17 cellular contexts compared by ENCODE assay signal in genomic region chr1:11701981-11702803, GRCh38. TPM values are rescaled to one million over a fixed set of nuclear protein-coding genes. Genes with fewer than 3 reads are reported as not detected.
DNase-seq lines count a peak whose midpoint lies in the region; ATAC-seq, FAIRE-seq and TF ChIP-seq lines count a peak whose summit lies in the region.
"Had no signal": no experiment of that assay in that cellular context is flagged by ENCODE, and none has a peak within 500 bp of the region (broad histone marks: within the 10 kb centered on the region; RNA-seq: fewer than 3 reads in every experiment).

No MANE protein-coding gene starts in this region.

- no peaks in the 10 kb centered on the region for H3K36me3 ChIP-seq in HepG2 (replicated peaks in 1 of 2; ENCODE audit: control insufficient read depth in 1 of 2, insufficient read depth in 2 of 2, low read length in 2 of 2)
- no peaks in the 10 kb centered on the region for H3K36me3 ChIP-seq in right lobe of liver
- H3K36me3 ChIP-seq in osteoblast (ENCODE audit: insufficient read depth, low read length), result no peaks in the 10 kb centered on the region

- peaks cover 52% of the 10 kb centered on the region for H3K27me3 Mint-ChIP-seq in chondrocyte (ENCODE audit: low read depth)
- H3K27me3 Mint-ChIP-seq in CD14-positive monocyte (ENCODE audit: low read depth in 3 of 3), result peaks cover 22 to 46% (median 32%) of the 10 kb centered on the region in 3 donors

- H3K79me2 ChIP-seq in HepG2 (ENCODE audit: insufficient read depth, low read length) (no peaks in the 10 kb centered on the region), osteoblast (ENCODE audit: insufficient read depth, low read length) (no peaks in the 10 kb centered on the region)

- H4K20me1 ChIP-seq in HepG2 (ENCODE audit: insufficient read depth, low read length), result no peaks in the 10 kb centered on the region
- H4K20me1 ChIP-seq in osteoblast (ENCODE audit: insufficient read depth, low read length), result no peaks in the 10 kb centered on the region

- BruUV-seq in HepG2 (replicated peaks; lab: Mats Ljungman, UMichigan), result no TSS peak

- intact Hi-C loops in HepG2 (cut with micrococcal nuclease; ENCODE audit: unreplicated experiment) (no loop called here), right lobe of liver (cut with DNase I) (no loop called here), CD14-positive monocyte (cut with micrococcal nuclease) (no loop called here)

- H3K4me2 ChIP-seq in HepG2 (ENCODE audit: low read depth, low read length), result no peak overlapping the region
- H3K4me2 ChIP-seq in osteoblast (ENCODE audit: insufficient read depth, low read length), result no peak overlapping the region
- H3K4me2 ChIP-seq: A549 had no signal

- no peak for TF ChIP-seq POLR2A in HepG2 (IDR thresholded peaks at IDR 0.05; ENCODE audit: insufficient read depth in 1 of 2, low read depth in 2 of 2, low read length in 2 of 2)
- TF ChIP-seq POLR2A in right lobe of liver (IDR thresholded peaks at IDR 0.05), result no peak

- in situ Hi-C loops in HepG2 (cut with HindIII; ENCODE audit: extremely low pct_ligation_motif_present, low pct_unique_long_range_greater_than_20kb), result no loop called here

- 44% methylated on average over 15 of the region's 15 CpGs for WGBS in HepG2 (ENCODE audit: low lambda C conversion rate)
- WGBS in right lobe of liver (ENCODE audit: insufficient coverage, low coverage, low lambda C conversion rate, missing lambda C conversion rate), result 73% methylated on average over 14 of the region's 15 CpGs

- no peak overlapping the region for H3K27ac Mint-ChIP-seq in chondrocyte (ENCODE audit: unreplicated experiment)
- H3K27ac Mint-ChIP-seq in CD14-positive monocyte, result no peak overlapping the region
- H3K27ac Mint-ChIP-seq: CD4-positive, alpha-beta T cell had no signal

- H3K9me3 ChIP-seq in HepG2 (ENCODE audit: low read length) (no peaks in the 10 kb centered on the region), right lobe of liver (no peaks in the 10 kb centered on the region), osteoblast (ENCODE audit: low read depth, low read length) (no peaks in the 10 kb centered on the region)
- H3K9me3 ChIP-seq: A549 had no signal

- H2AFZ ChIP-seq in HepG2 (ENCODE audit: low read length) (no peak overlapping the region), osteoblast (ENCODE audit: low read length) (no peak overlapping the region)

- H3K4me1 ChIP-seq in HepG2 (ENCODE audit: insufficient read depth, low read length) (peaks cover under 1% of the 10 kb centered on the region), right lobe of liver (no peaks in the 10 kb centered on the region), osteoblast (ENCODE audit: insufficient read depth, low read length) (no peaks in the 10 kb centered on the region)
- H3K4me1 ChIP-seq: A549 had no signal

- H3K36me3 Mint-ChIP-seq in chondrocyte (ENCODE audit: low read depth) (no peaks in the 10 kb centered on the region), CD14-positive monocyte (no peaks in the 10 kb centered on the region)

- H3K27ac ChIP-seq in HepG2 (ENCODE audit: extremely low read length, insufficient read depth, low read length), result no peak overlapping the region
- no peak overlapping the region for H3K27ac ChIP-seq in right lobe of liver
- H3K27ac ChIP-seq in osteoblast (ENCODE audit: low read depth, low read length), result no peak overlapping the region
- H3K27ac ChIP-seq: A549 had no signal

- CTCF ChIA-PET in HepG2 (lab: Yijun Ruan, JAX; ENCODE audit: low intra/inter-chr PET ratio, low total read pairs), result no interaction called here

- no peak for TF ChIP-seq RAD21 in HepG2 (CRISPR knock-in tag; IDR thresholded peaks at IDR 0.05)

- TF ChIP-seq CTCF in HepG2 (CRISPR knock-in tag; IDR thresholded peaks at IDR 0.05) (no peak), right lobe of liver (IDR thresholded peaks at IDR 0.05) (no peak), chondrocyte (IDR thresholded peaks at IDR 0.05) (no peak), osteoblast (IDR thresholded peaks at IDR 0.05; ENCODE audit: extremely low read depth, low read depth, low read length) (no peak), CD14-positive monocyte (IDR thresholded peaks at IDR 0.05) (no peak)

- no peak for TF ChIP-seq EP300 in HepG2 (IDR thresholded peaks at IDR 0.05; ENCODE audit: low read depth in 2 of 2, low read length in 2 of 2)
- TF ChIP-seq EP300 in HepG2 (CRISPR knock-in tag; IDR thresholded peaks at IDR 0.05; ENCODE audit: borderline replicate concordance), result no peak

- DNase-seq in HepG2 (ENCODE audit: low spot score), result no peak
- DNase-seq in right lobe of liver, result no peak
- DNase-seq in chondrocyte (ENCODE audit: low spot score), result peak; percentile 56
- peak; percentile 8 for DNase-seq in osteoblast (ENCODE audit: insufficient read length, low spot score, missing footprints)
- no peak for DNase-seq in CD14-positive monocyte (ENCODE audit: low spot score)
- no peak for DNase-seq in foreskin melanocyte
- DNase-seq: Calu3; CD4-positive, alpha-beta T cell; DMS79; NCI-H146; NCI-H345; NCI-H526 treated with DMSO at 0.1 percent for 48 hours had no signal

- H3K9ac ChIP-seq in HepG2 (ENCODE audit: insufficient read depth, low read depth, low read length), result no peak overlapping the region

- no peaks in the 10 kb centered on the region for H3K9me3 Mint-ChIP-seq in chondrocyte (ENCODE audit: low read depth)
- peaks cover 0 to 3% (median 0%) of the 10 kb centered on the region in 7 donors for H3K9me3 Mint-ChIP-seq in CD14-positive monocyte
- H3K9me3 Mint-ChIP-seq: CD4-positive, alpha-beta T cell had no signal

- no peak for FAIRE-seq in HepG2 (lab: Jason Lieb, UNC)
- FAIRE-seq: A549, GM12892 had no signal

- no peak overlapping the region for H3K4me3 ChIP-seq in HepG2 (replicated peaks in 1 of 3; ENCODE audit: insufficient read depth in 1 of 3, low read depth in 2 of 3, low read length in 3 of 3)
- H3K4me3 ChIP-seq in right lobe of liver, result no peak overlapping the region
- H3K4me3 ChIP-seq in osteoblast (ENCODE audit: insufficient read depth, low read length), result no peak overlapping the region
- H3K4me3 ChIP-seq: A549 had no signal

- H3K4me3 Mint-ChIP-seq in chondrocyte (ENCODE audit: unreplicated experiment) (no peak overlapping the region), CD14-positive monocyte (no peak overlapping the region)
- H3K4me3 Mint-ChIP-seq: CD4-positive, alpha-beta T cell had no signal

- POLR2A ChIA-PET in HepG2 (lab: Yijun Ruan, JAX), result no interaction called here

- ATAC-seq in HepG2, result no peak
- ATAC-seq in right lobe of liver, result no peak
- ATAC-seq in GM19351 (IDR thresholded peaks at IDR 0.05; ENCODE audit: unreplicated experiment), result no peak
- ATAC-seq in HG03460 (IDR thresholded peaks at IDR 0.05; ENCODE audit: unreplicated experiment), result no peak
- ATAC-seq: A549 had no signal

- H3K4me1 Mint-ChIP-seq in chondrocyte (ENCODE audit: low read depth) (no peaks in the 10 kb centered on the region), CD14-positive monocyte (no peaks in the 10 kb centered on the region)

- H3K27me3 ChIP-seq in HepG2 (ENCODE audit: control insufficient read depth in 1 of 2, insufficient read depth in 2 of 2, low read length in 2 of 2) (peaks cover 18 to 76% of the 10 kb centered on the region in 2 experiments), right lobe of liver (no peaks in the 10 kb centered on the region), osteoblast (ENCODE audit: insufficient read depth, low read length) (peaks cover 65% of the 10 kb centered on the region)

RNA-seq across cellular contexts. Expression of gene DRAXIN, which starts 10.7 kb away (rescaled TPM):
- 0.02 TPM in 1 of 2 replicates, not detected in the other for total RNA-seq in HepG2 (2016; rRNA removed; fragmentation: Illumina TruSeq; extraction: Trizol)
- not detected in 2 replicates for total RNA-seq in HepG2 (2016; cell fraction: cytosol; rRNA removed; fragmentation: Illumina TruSeq; extraction: Trizol; ENCODE audit: low read depth)
- total RNA-seq in HepG2 (2016; cell fraction: insoluble cytoplasmic fraction; rRNA removed; fragmentation: Illumina TruSeq; extraction: Trizol), result 0.02 TPM in 1 of 2 replicates, not detected in the other
- total RNA-seq in HepG2 (2016; cell fraction: membrane; rRNA removed; fragmentation: Illumina TruSeq; extraction: Trizol), result not detected in 2 replicates
- total RNA-seq in HepG2 (2016; cell fraction: nucleus; rRNA removed; fragmentation: Illumina TruSeq; extraction: Trizol), result not detected in 2 replicates
- polyA plus RNA-seq in HepG2 (2011; rRNA removed), result not detected in 2 replicates
- polyA plus RNA-seq in HepG2 (2011; cell fraction: cytosol; rRNA removed), result under 0.01 TPM in 1 of 2 replicates, not detected in the other
- not detected in 2 replicates for polyA plus RNA-seq in HepG2 (2011; cell fraction: nucleus; rRNA removed)
- not detected in 2 replicates for polyA plus RNA-seq in HepG2 (2012)
- polyA plus RNA-seq in HepG2 (2016; cell fraction: cytosol; fragmentation: Illumina TruSeq; extraction: Trizol; ENCODE audit: low read depth), result not detected in 2 replicates
- polyA plus RNA-seq in HepG2 (2016; cell fraction: insoluble cytoplasmic fraction; fragmentation: Illumina TruSeq; extraction: Trizol; ENCODE audit: low read depth), result not detected in 2 replicates
- polyA plus RNA-seq in HepG2 (2016; cell fraction: membrane; fragmentation: Illumina TruSeq; extraction: Trizol; ENCODE audit: low read depth), result not detected in 2 replicates
- 0.05 TPM in 1 of 2 replicates, not detected in the other for polyA plus RNA-seq in HepG2 (2016; cell fraction: nucleus; fragmentation: Illumina TruSeq; extraction: Trizol; ENCODE audit: insufficient read depth, low read depth)
- polyA minus RNA-seq in HepG2 (2011; rRNA and poly(A)+ RNA removed; ENCODE audit: low replicate concordance), result 0.09 and 0.10 TPM in 2 replicates
- polyA minus RNA-seq in HepG2 (2011; cell fraction: cytosol; rRNA and poly(A)+ RNA removed), result not detected in 2 replicates
- polyA minus RNA-seq in HepG2 (2011; cell fraction: nucleus; rRNA and poly(A)+ RNA removed), result not detected in 2 replicates
- not detected for total RNA-seq in right lobe of liver
- 0.17 to 0.29 TPM (median 0.18 TPM) in 3 replicates for total RNA-seq in chondrocyte
- under 0.01 TPM in 2 replicates for total RNA-seq in osteoblast
- under 1 TPM; 0.14 to 0.18 TPM for polyA plus RNA-seq in CD14-positive monocyte
- total RNA-seq: Calu3 had no signal

RNA-seq across cellular contexts. Expression of gene MAD2L2, which starts 21.2 kb away (rescaled TPM):
- total RNA-seq in HepG2 (2016; rRNA removed; fragmentation: Illumina TruSeq; extraction: Trizol) (37.6 and 53.8 TPM in 2 replicates), right lobe of liver (10 to 100 TPM; 18.0 to 66.4 (median 29.7) TPM), chondrocyte (31.8 to 33.6 TPM (median 32.1 TPM) in 3 replicates), osteoblast (20.6 and 22.7 TPM in 2 replicates)
- total RNA-seq in HepG2 (2016; cell fraction: cytosol; rRNA removed; fragmentation: Illumina TruSeq; extraction: Trizol; ENCODE audit: low read depth), result 164 and 195 TPM in 2 replicates
- 34.8 and 55.0 TPM in 2 replicates for total RNA-seq in HepG2 (2016; cell fraction: insoluble cytoplasmic fraction; rRNA removed; fragmentation: Illumina TruSeq; extraction: Trizol)
- total RNA-seq in HepG2 (2016; cell fraction: membrane; rRNA removed; fragmentation: Illumina TruSeq; extraction: Trizol), result 127 and 152 TPM in 2 replicates
- 28.6 and 32.6 TPM in 2 replicates for total RNA-seq in HepG2 (2016; cell fraction: nucleus; rRNA removed; fragmentation: Illumina TruSeq; extraction: Trizol)
- polyA plus RNA-seq in HepG2 (2011; rRNA removed) (51.8 and 53.0 TPM in 2 replicates), CD14-positive monocyte (10 to 100 TPM; 57.8 to 71.3 TPM)
- 56.2 and 86.8 TPM in 2 replicates for polyA plus RNA-seq in HepG2 (2011; cell fraction: cytosol; rRNA removed)
- 69.0 and 73.0 TPM in 2 replicates for polyA plus RNA-seq in HepG2 (2011; cell fraction: nucleus; rRNA removed)
- polyA plus RNA-seq in HepG2 (2012), result 33.6 and 38.0 TPM in 2 replicates
- 231 and 260 TPM in 2 replicates for polyA plus RNA-seq in HepG2 (2016; cell fraction: cytosol; fragmentation: Illumina TruSeq; extraction: Trizol; ENCODE audit: low read depth)
- 43.5 and 51.8 TPM in 2 replicates for polyA plus RNA-seq in HepG2 (2016; cell fraction: insoluble cytoplasmic fraction; fragmentation: Illumina TruSeq; extraction: Trizol; ENCODE audit: low read depth)
- polyA plus RNA-seq in HepG2 (2016; cell fraction: membrane; fragmentation: Illumina TruSeq; extraction: Trizol; ENCODE audit: low read depth), result 147 and 163 TPM in 2 replicates
- polyA plus RNA-seq in HepG2 (2016; cell fraction: nucleus; fragmentation: Illumina TruSeq; extraction: Trizol; ENCODE audit: insufficient read depth, low read depth), result 60.5 and 63.4 TPM in 2 replicates
- 65.7 and 126 TPM in 2 replicates for polyA minus RNA-seq in HepG2 (2011; rRNA and poly(A)+ RNA removed; ENCODE audit: low replicate concordance)
- polyA minus RNA-seq in HepG2 (2011; cell fraction: cytosol; rRNA and poly(A)+ RNA removed), result 20.8 and 24.6 TPM in 2 replicates
- polyA minus RNA-seq in HepG2 (2011; cell fraction: nucleus; rRNA and poly(A)+ RNA removed), result 15.5 and 18.3 TPM in 2 replicates

RNA-seq across cellular contexts. Expression of gene AGTRAP, which starts 33.7 kb away (rescaled TPM):
- total RNA-seq in HepG2 (2016; rRNA removed; fragmentation: Illumina TruSeq; extraction: Trizol), result 15.7 and 32.0 TPM in 2 replicates
- 18.6 and 25.8 TPM in 2 replicates for total RNA-seq in HepG2 (2016; cell fraction: cytosol; rRNA removed; fragmentation: Illumina TruSeq; extraction: Trizol; ENCODE audit: low read depth)
- 15.6 and 33.2 TPM in 2 replicates for total RNA-seq in HepG2 (2016; cell fraction: insoluble cytoplasmic fraction; rRNA removed; fragmentation: Illumina TruSeq; extraction: Trizol)
- total RNA-seq in HepG2 (2016; cell fraction: membrane; rRNA removed; fragmentation: Illumina TruSeq; extraction: Trizol), result 23.1 and 27.7 TPM in 2 replicates
- 23.8 and 30.7 TPM in 2 replicates for total RNA-seq in HepG2 (2016; cell fraction: nucleus; rRNA removed; fragmentation: Illumina TruSeq; extraction: Trizol)
- polyA plus RNA-seq in HepG2 (2011; rRNA removed), result 28.3 and 35.4 TPM in 2 replicates
- polyA plus RNA-seq in HepG2 (2011; cell fraction: cytosol; rRNA removed), result 29.2 and 46.7 TPM in 2 replicates
- 39.3 TPM in 2 replicates for polyA plus RNA-seq in HepG2 (2011; cell fraction: nucleus; rRNA removed)
- 22.4 and 25.3 TPM in 2 replicates for polyA plus RNA-seq in HepG2 (2012)
- 25.0 and 27.3 TPM in 2 replicates for polyA plus RNA-seq in HepG2 (2016; cell fraction: cytosol; fragmentation: Illumina TruSeq; extraction: Trizol; ENCODE audit: low read depth)
- 15.8 and 17.2 TPM in 2 replicates for polyA plus RNA-seq in HepG2 (2016; cell fraction: insoluble cytoplasmic fraction; fragmentation: Illumina TruSeq; extraction: Trizol; ENCODE audit: low read depth)
- polyA plus RNA-seq in HepG2 (2016; cell fraction: membrane; fragmentation: Illumina TruSeq; extraction: Trizol; ENCODE audit: low read depth), result 26.4 and 29.2 TPM in 2 replicates
- 49.1 and 50.0 TPM in 2 replicates for polyA plus RNA-seq in HepG2 (2016; cell fraction: nucleus; fragmentation: Illumina TruSeq; extraction: Trizol; ENCODE audit: insufficient read depth, low read depth)
- 34.5 and 53.9 TPM in 2 replicates for polyA minus RNA-seq in HepG2 (2011; rRNA and poly(A)+ RNA removed; ENCODE audit: low replicate concordance)
- polyA minus RNA-seq in HepG2 (2011; cell fraction: cytosol; rRNA and poly(A)+ RNA removed), result 15.4 and 16.0 TPM in 2 replicates
- 8.0 and 8.6 TPM in 2 replicates for polyA minus RNA-seq in HepG2 (2011; cell fraction: nucleus; rRNA and poly(A)+ RNA removed)
- 10 to 100 TPM in 3 of 6 experiments, 1 to 10 TPM in 3; 6.4 to 20.5 (median 11.4) TPM for total RNA-seq in right lobe of liver
- 19.8 to 25.5 TPM (median 23.8 TPM) in 3 replicates for total RNA-seq in chondrocyte
- 47.7 and 56.5 TPM in 2 replicates for total RNA-seq in osteoblast
- 100 to 1,000 TPM; 842 to 938 TPM for polyA plus RNA-seq in CD14-positive monocyte

RNA-seq across cellular contexts. Expression of gene FBXO6, which starts 38.2 kb away (rescaled TPM):
- total RNA-seq in HepG2 (2016; rRNA removed; fragmentation: Illumina TruSeq; extraction: Trizol), result 10.0 and 10.7 TPM in 2 replicates
- total RNA-seq in HepG2 (2016; cell fraction: cytosol; rRNA removed; fragmentation: Illumina TruSeq; extraction: Trizol; ENCODE audit: low read depth), result 21.0 and 25.0 TPM in 2 replicates
- total RNA-seq in HepG2 (2016; cell fraction: insoluble cytoplasmic fraction; rRNA removed; fragmentation: Illumina TruSeq; extraction: Trizol), result 8.7 and 9.5 TPM in 2 replicates
- 20.2 and 24.8 TPM in 2 replicates for total RNA-seq in HepG2 (2016; cell fraction: membrane; rRNA removed; fragmentation: Illumina TruSeq; extraction: Trizol)
- total RNA-seq in HepG2 (2016; cell fraction: nucleus; rRNA removed; fragmentation: Illumina TruSeq; extraction: Trizol), result 4.0 and 5.2 TPM in 2 replicates
- polyA plus RNA-seq in HepG2 (2011; rRNA removed), result 8.0 and 8.1 TPM in 2 replicates
- 7.1 and 10.5 TPM in 2 replicates for polyA plus RNA-seq in HepG2 (2011; cell fraction: cytosol; rRNA removed)
- polyA plus RNA-seq in HepG2 (2011; cell fraction: nucleus; rRNA removed), result 3.5 and 4.5 TPM in 2 replicates
- 2.1 and 2.9 TPM in 2 replicates for polyA plus RNA-seq in HepG2 (2012)
- polyA plus RNA-seq in HepG2 (2016; cell fraction: cytosol; fragmentation: Illumina TruSeq; extraction: Trizol; ENCODE audit: low read depth), result 34.0 and 38.4 TPM in 2 replicates
- 11.8 and 12.6 TPM in 2 replicates for polyA plus RNA-seq in HepG2 (2016; cell fraction: insoluble cytoplasmic fraction; fragmentation: Illumina TruSeq; extraction: Trizol; ENCODE audit: low read depth)
- polyA plus RNA-seq in HepG2 (2016; cell fraction: membrane; fragmentation: Illumina TruSeq; extraction: Trizol; ENCODE audit: low read depth), result 23.7 and 27.8 TPM in 2 replicates
- 9.0 and 9.5 TPM in 2 replicates for polyA plus RNA-seq in HepG2 (2016; cell fraction: nucleus; fragmentation: Illumina TruSeq; extraction: Trizol; ENCODE audit: insufficient read depth, low read depth)
- polyA minus RNA-seq in HepG2 (2011; rRNA and poly(A)+ RNA removed; ENCODE audit: low replicate concordance), result 3.3 and 10.2 TPM in 2 replicates
- 2.5 and 3.6 TPM in 2 replicates for polyA minus RNA-seq in HepG2 (2011; cell fraction: cytosol; rRNA and poly(A)+ RNA removed)
- 0.64 and 1.1 TPM in 2 replicates for polyA minus RNA-seq in HepG2 (2011; cell fraction: nucleus; rRNA and poly(A)+ RNA removed)
- 10 to 100 TPM in 4 of 6 experiments, 1 to 10 TPM in 2; 7.0 to 21.1 (median 11.5) TPM for total RNA-seq in right lobe of liver
- 8.5 to 10.1 TPM (median 9.2 TPM) in 3 replicates for total RNA-seq in chondrocyte
- total RNA-seq in osteoblast, result 8.7 and 8.8 TPM in 2 replicates
- 10 to 100 TPM; 45.7 to 45.9 TPM for polyA plus RNA-seq in CD14-positive monocyte
- total RNA-seq: G401 had no signal

RNA-seq across cellular contexts. Expression of gene FBXO44, which starts 47.5 kb away (rescaled TPM):
- total RNA-seq in HepG2 (2016; rRNA removed; fragmentation: Illumina TruSeq; extraction: Trizol), result 13.4 and 22.4 TPM in 2 replicates
- 8.3 and 9.2 TPM in 2 replicates for total RNA-seq in HepG2 (2016; cell fraction: cytosol; rRNA removed; fragmentation: Illumina TruSeq; extraction: Trizol; ENCODE audit: low read depth)
- total RNA-seq in HepG2 (2016; cell fraction: insoluble cytoplasmic fraction; rRNA removed; fragmentation: Illumina TruSeq; extraction: Trizol), result 13.9 and 21.3 TPM in 2 replicates
- 11.8 and 12.2 TPM in 2 replicates for total RNA-seq in HepG2 (2016; cell fraction: membrane; rRNA removed; fragmentation: Illumina TruSeq; extraction: Trizol)
- 27.2 and 30.0 TPM in 2 replicates for total RNA-seq in HepG2 (2016; cell fraction: nucleus; rRNA removed; fragmentation: Illumina TruSeq; extraction: Trizol)
- polyA plus RNA-seq in HepG2 (2011; rRNA removed), result 27.9 and 31.2 TPM in 2 replicates
- polyA plus RNA-seq in HepG2 (2011; cell fraction: cytosol; rRNA removed), result 15.5 and 22.9 TPM in 2 replicates
- 216 and 281 TPM in 2 replicates for polyA plus RNA-seq in HepG2 (2011; cell fraction: nucleus; rRNA removed)
- polyA plus RNA-seq in HepG2 (2012), result 14.5 and 21.6 TPM in 2 replicates
- polyA plus RNA-seq in HepG2 (2016; cell fraction: cytosol; fragmentation: Illumina TruSeq; extraction: Trizol; ENCODE audit: low read depth), result 6.4 and 7.6 TPM in 2 replicates
- polyA plus RNA-seq in HepG2 (2016; cell fraction: insoluble cytoplasmic fraction; fragmentation: Illumina TruSeq; extraction: Trizol; ENCODE audit: low read depth), result 16.6 and 20.5 TPM in 2 replicates
- polyA plus RNA-seq in HepG2 (2016; cell fraction: membrane; fragmentation: Illumina TruSeq; extraction: Trizol; ENCODE audit: low read depth), result 10.7 and 11.0 TPM in 2 replicates
- 63.3 and 73.9 TPM in 2 replicates for polyA plus RNA-seq in HepG2 (2016; cell fraction: nucleus; fragmentation: Illumina TruSeq; extraction: Trizol; ENCODE audit: insufficient read depth, low read depth)
- polyA minus RNA-seq in HepG2 (2011; rRNA and poly(A)+ RNA removed; ENCODE audit: low replicate concordance), result 6.4 and 37.9 TPM in 2 replicates
- 5.6 and 11.0 TPM in 2 replicates for polyA minus RNA-seq in HepG2 (2011; cell fraction: cytosol; rRNA and poly(A)+ RNA removed)
- 63.7 and 77.4 TPM in 2 replicates for polyA minus RNA-seq in HepG2 (2011; cell fraction: nucleus; rRNA and poly(A)+ RNA removed)
- total RNA-seq in right lobe of liver, result 10 to 100 TPM in 4 of 6 experiments, 1 to 10 TPM in 2; 8.7 to 15.3 (median 10.5) TPM
- total RNA-seq in chondrocyte, result 15.7 to 17.5 TPM (median 16.5 TPM) in 3 replicates
- total RNA-seq in osteoblast, result 14.4 and 16.3 TPM in 2 replicates
- polyA plus RNA-seq in CD14-positive monocyte, result 1 to 10 TPM; 1.5 to 2.0 TPM

Comparison
In these comparisons a context has a peak if more than half of its experiments do, and no peak if none do; other contexts are left out.
1. DNase-seq: peak in chondrocyte (single experiment) and osteoblast (single experiment); none in HepG2 (single experiment), right lobe of liver (0 of 3), CD14-positive monocyte (single experiment) and foreskin melanocyte (single experiment).